In genomic region chr12:59122784-59123183, GRCh38 we compare ENCODE assay signal across 21 cellular contexts.
A peak's percentile ranks its signal among the peaks of the same experiment; 100 is the strongest.
DNase-seq lines count a peak whose midpoint lies in the region; ATAC-seq, FAIRE-seq and TF ChIP-seq lines count a peak whose summit lies in the region.
"Had no signal": no experiment of that assay in that cellular context is flagged by ENCODE, and none has a peak within 500 bp of the region (broad histone marks: within the 10 kb centered on the region; RNA-seq: fewer than 3 reads in every experiment).

No MANE protein-coding gene starts in this region.

- H3K9me3 ChIP-seq in liver (ENCODE audit: control insufficient read depth in 4 of 4, low read length in 3 of 4) = no peaks in the 10 kb centered on the region
- H3K9me3 ChIP-seq in HepG2 (ENCODE audit: low read length) = no peaks in the 10 kb centered on the region
- H3K9me3 ChIP-seq in spleen = peaks cover 0 to 5% (median 0%) of the 10 kb centered on the region in 8 donors

- H4K20me1 ChIP-seq in HepG2 (ENCODE audit: insufficient read depth, low read length) = no peaks in the 10 kb centered on the region

- H3K36me3 ChIP-seq in liver (ENCODE audit: control insufficient read depth in 4 of 4, insufficient read depth in 3 of 4, low read depth in 1 of 4, low read length in 3 of 4) (no peaks in the 10 kb centered on the region), HepG2 (replicated peaks in 1 of 2; ENCODE audit: control insufficient read depth in 1 of 2, insufficient read depth in 2 of 2, low read length in 2 of 2) (no peaks in the 10 kb centered on the region), spleen (no peaks in the 10 kb centered on the region)
- H3K36me3 ChIP-seq: MG63 had no signal

- no peak overlapping the region for H3K4me3 ChIP-seq in liver (ENCODE audit: low read depth in 1 of 3, low read length in 3 of 3)
- H3K4me3 ChIP-seq in HepG2 (replicated peaks in 1 of 3; ENCODE audit: insufficient read depth in 1 of 3, low read depth in 2 of 3, low read length in 3 of 3) = no peak overlapping the region
- no peak overlapping the region for H3K4me3 ChIP-seq in spleen
- H3K4me3 ChIP-seq: MG63 had no signal

- H3K4me2 ChIP-seq in HepG2 (ENCODE audit: low read depth, low read length) = no peak overlapping the region

- H3K9ac ChIP-seq in liver (ENCODE audit: low read depth in 1 of 2, low read length in 2 of 2) = no peak overlapping the region
- no peak overlapping the region for H3K9ac ChIP-seq in HepG2 (ENCODE audit: insufficient read depth, low read depth, low read length)

- CTCF ChIA-PET in HepG2 (lab: Yijun Ruan, JAX; ENCODE audit: low intra/inter-chr PET ratio, low total read pairs) = no interaction called here

- WGBS in liver = 90% methylated on average over 3 of the region's 3 CpGs
- 36% methylated on average over 3 of the region's 3 CpGs for WGBS in HepG2 (ENCODE audit: low lambda C conversion rate)
- WGBS in spleen, 5 donors = 72 to 91% (median 84%) methylated on average over 3 of the region's 3 CpGs

- TF ChIP-seq RAD21 in liver (IDR thresholded peaks at IDR 0.05) (no peak), HepG2 (CRISPR knock-in tag; IDR thresholded peaks at IDR 0.05) (no peak)

- TF ChIP-seq EP300 in HepG2 (IDR thresholded peaks at IDR 0.05; ENCODE audit: low read depth in 2 of 2, low read length in 2 of 2) = no peak
- no peak for TF ChIP-seq EP300 in HepG2 (CRISPR knock-in tag; IDR thresholded peaks at IDR 0.05; ENCODE audit: borderline replicate concordance)

- H3K27me3 ChIP-seq in liver (ENCODE audit: control insufficient read depth in 4 of 4, insufficient read depth in 4 of 4, low read length in 3 of 4) (no peaks in the 10 kb centered on the region), HepG2 (ENCODE audit: control insufficient read depth in 1 of 2, insufficient read depth in 2 of 2, low read length in 2 of 2) (no peaks in the 10 kb centered on the region), spleen (replicated peaks in 1 of 7) (no peaks in the 10 kb centered on the region)
- H3K27me3 ChIP-seq: MG63 had no signal

- H3K27ac ChIP-seq in liver (ENCODE audit: low read depth in 1 of 2, low read length in 2 of 2) (no peak overlapping the region), HepG2 (ENCODE audit: extremely low read length, insufficient read depth, low read length) (no peak overlapping the region), spleen (no peak overlapping the region)

- POLR2A ChIA-PET in HepG2 (lab: Yijun Ruan, JAX) = no interaction called here

- intact Hi-C loops in HepG2 (cut with micrococcal nuclease; ENCODE audit: unreplicated experiment) = no loop called here
- intact Hi-C loops in spleen (cut with DNase I; ENCODE audit: low total_unique reads) = no loop called here

- H3K79me2 ChIP-seq in HepG2 (ENCODE audit: insufficient read depth, low read length) = no peaks in the 10 kb centered on the region

- DNase-seq in HepG2 (ENCODE audit: low spot score) (no peak), fibroblast of peridontal ligament (ENCODE audit: extremely low read depth) (peak; percentile 47), pulmonary artery endothelial cell (ENCODE audit: low read depth, low spot score) (peak; percentile 90), spleen (no peak), 8988T (no peak)
- DNase-seq: CD4-positive, alpha-beta T cell; DMS53; GOT3; Kasumi-1; MG63; NCI-H1092 treated with DMSO at 0.1 percent for 48 hours; NCI-H1694 treated with DMSO at 0.1 percent for 48 hours; NCI-H774; OCI-M1; SHP77 had no signal

- TF ChIP-seq CTCF in liver (IDR thresholded peaks at IDR 0.05; ENCODE audit: low read depth, low read length, missing input control) (no peak), HepG2 (CRISPR knock-in tag; IDR thresholded peaks at IDR 0.05) (no peak), spleen (IDR thresholded peaks at IDR 0.05 in 8 of 11, conservative IDR thresholded peaks at IDR 0.05 in 3 of 11) (no peak)

- no peak overlapping the region for H2AFZ ChIP-seq in HepG2 (ENCODE audit: low read length)

- no TSS peak for BruUV-seq in HepG2 (replicated peaks; lab: Mats Ljungman, UMichigan)

- ATAC-seq in HepG2 (no peak), HG02870 (IDR thresholded peaks at IDR 0.05; ENCODE audit: unreplicated experiment) (no peak), esophagus mucosa (no peak)
- ATAC-seq: HCT116 had no signal

- TF ChIP-seq POLR2A in HepG2 (IDR thresholded peaks at IDR 0.05; ENCODE audit: insufficient read depth in 1 of 2, low read depth in 2 of 2, low read length in 2 of 2) (no peak), spleen (IDR thresholded peaks at IDR 0.05) (no peak)

- in situ Hi-C loops in HepG2 (cut with HindIII; ENCODE audit: extremely low pct_ligation_motif_present, low pct_unique_long_range_greater_than_20kb) = no loop called here

- FAIRE-seq in HepG2 (lab: Jason Lieb, UNC) = no peak
- FAIRE-seq: GM12892, GM18507 had no signal

- H3K4me1 ChIP-seq in liver (ENCODE audit: control insufficient read depth in 4 of 4, insufficient read depth in 4 of 4, low read length in 3 of 4) (no peaks in the 10 kb centered on the region), HepG2 (ENCODE audit: insufficient read depth, low read length) (no peaks in the 10 kb centered on the region), spleen (no peaks in the 10 kb centered on the region)

TF ChIP-seq in liver, 16 proteins besides CTCF, POLR2A, EP300 and RAD21 (continues in another document):
- TF ChIP-seq ZBTB33 (IDR thresholded peaks at IDR 0.05) (no peak), JUND (IDR thresholded peaks at IDR 0.05) (no peak), SP1 (IDR thresholded peaks at IDR 0.05) (no peak), MAX (IDR thresholded peaks at IDR 0.05) (no peak), FOXA1 (IDR thresholded peaks at IDR 0.05) (no peak)

TF ChIP-seq in HepG2, 621 proteins besides CTCF, POLR2A, EP300 and RAD21 (continues in another document):
- TF ChIP-seq HOMEZ (CRISPR knock-in tag; IDR thresholded peaks at IDR 0.05; ENCODE audit: low read depth) (no peak), ZNF770 (CRISPR knock-in tag; IDR thresholded peaks at IDR 0.05) (no peak), KDM4B (CRISPR knock-in tag; IDR thresholded peaks at IDR 0.05) (no peak), ZNF788 (CRISPR knock-in tag; IDR thresholded peaks at IDR 0.05; ENCODE audit: borderline replicate concordance) (no peak), PBX3 (CRISPR knock-in tag; IDR thresholded peaks at IDR 0.05; ENCODE audit: borderline replicate concordance) (no peak), ZKSCAN5 (CRISPR knock-in tag; IDR thresholded peaks at IDR 0.05) (no peak), ZFP37 (CRISPR knock-in tag; IDR thresholded peaks at IDR 0.05; ENCODE audit: borderline replicate concordance) (no peak), ZNF354B (CRISPR knock-in tag; IDR thresholded peaks at IDR 0.05) (no peak)

Comparison
In these comparisons a context has a peak if more than half of its experiments do, and no peak if none do; other contexts are left out.
1. DNase-seq: peak in fibroblast of peridontal ligament (single experiment) and pulmonary artery endothelial cell (single experiment); none in HepG2 (single experiment), spleen (single experiment) and 8988T (single experiment).